Comparison of ENCODE assay signal across 8 cellular contexts in genomic region chr19:14059093-14059480, GRCh38. TPM values are rescaled to one million over a fixed set of nuclear protein-coding genes. Genes with fewer than 3 reads are reported as not detected.
DNase-seq lines count a peak whose midpoint lies in the region; ATAC-seq, FAIRE-seq and TF ChIP-seq lines count a peak whose summit lies in the region.

No MANE protein-coding gene starts in this region.

- H3K9ac ChIP-seq in HepG2 (ENCODE audit: insufficient read depth, low read depth, low read length) = no peak overlapping the region

- TF ChIP-seq POLR2A in HepG2 (IDR thresholded peaks at IDR 0.05; ENCODE audit: insufficient read depth in 1 of 2, low read depth in 2 of 2, low read length in 2 of 2) = no peak

- CTCF ChIA-PET in HepG2 (lab: Yijun Ruan, JAX; ENCODE audit: low intra/inter-chr PET ratio, low total read pairs) = interaction anchor here (2.3 kb wide), 1 partner anchor 14 kb away, joined by 15 read pairs; the partner anchor contains the start of gene MISP3

- H2AFZ ChIP-seq in HepG2 (ENCODE audit: low read length) = no peak overlapping the region

- no peaks in the 10 kb centered on the region for H3K27me3 ChIP-seq in HepG2 (ENCODE audit: control insufficient read depth in 1 of 2, insufficient read depth in 2 of 2, low read length in 2 of 2)

- peaks cover 39% of the 10 kb centered on the region for H3K4me1 ChIP-seq in HepG2 (ENCODE audit: insufficient read depth, low read length)

- ATAC-seq in HepG2 = no peak
- no peak for ATAC-seq in GM21619 (IDR thresholded peaks at IDR 0.05; ENCODE audit: unreplicated experiment)

- no peak overlapping the region for H3K4me3 ChIP-seq in AG10803 (ENCODE audit: low read length)
- H3K4me3 ChIP-seq in LNCaP clone FGC (ENCODE audit: low read depth, low read length) = no peak overlapping the region
- no peak overlapping the region for H3K4me3 ChIP-seq in HepG2 (replicated peaks in 1 of 3; ENCODE audit: insufficient read depth in 1 of 3, low read depth in 2 of 3, low read length in 3 of 3)

- TF ChIP-seq RAD21 in HepG2 (CRISPR knock-in tag; IDR thresholded peaks at IDR 0.05) = no peak

- 62% methylated on average over 15 of the region's 15 CpGs for WGBS in HepG2 (ENCODE audit: low lambda C conversion rate)

- in situ Hi-C loops in HepG2 (cut with HindIII; ENCODE audit: extremely low pct_ligation_motif_present, low pct_unique_long_range_greater_than_20kb) (loop anchor here (25.0 kb wide), 1 partner anchor 297 kb away; the partner anchor contains the start of genes C19orf53 and MRI1), G401 (cut with HindIII; ENCODE audit: low sequenced_read_pairs) (no loop called here)

- H3K4me2 ChIP-seq in HepG2 (ENCODE audit: low read depth, low read length) = no peak overlapping the region

- H3K36me3 ChIP-seq in HepG2 (replicated peaks in 1 of 2; ENCODE audit: control insufficient read depth in 1 of 2, insufficient read depth in 2 of 2, low read length in 2 of 2) = no peaks in the 10 kb centered on the region

- intact Hi-C loops in HepG2 (cut with micrococcal nuclease; ENCODE audit: unreplicated experiment) = no loop called here
- intact Hi-C loops in posterior vena cava (cut with DNase I) = no loop called here

- TF ChIP-seq EP300 in HepG2 (IDR thresholded peaks at IDR 0.05; ENCODE audit: low read depth in 2 of 2, low read length in 2 of 2) = no peak
- TF ChIP-seq EP300 in HepG2 (CRISPR knock-in tag; IDR thresholded peaks at IDR 0.05; ENCODE audit: borderline replicate concordance) = no peak

- H3K79me2 ChIP-seq in HepG2 (ENCODE audit: insufficient read depth, low read length) = no peaks in the 10 kb centered on the region

- no TSS peak for BruUV-seq in HepG2 (replicated peaks; lab: Mats Ljungman, UMichigan)

- peak overlapping the region; percentile 81 for H3K27ac ChIP-seq in HepG2 (ENCODE audit: extremely low read length, insufficient read depth, low read length)

- no peaks in the 10 kb centered on the region for H4K20me1 ChIP-seq in HepG2 (ENCODE audit: insufficient read depth, low read length)

- DNase-seq in AG10803 (ENCODE audit: low read depth) (no peak), LNCaP clone FGC (ENCODE audit: low read depth) (no peak), HepG2 (ENCODE audit: low spot score) (no peak), NCI-H226 (no peak), G401 (ENCODE audit: low spot score) (no peak), posterior vena cava (ENCODE audit: low spot score) (no peak)
- DNase-seq in activated naive CD4-positive, alpha-beta T cell treated with Interleukin-2 at 50 U/mL for 16 hours = peak; percentile 56

- TF ChIP-seq CTCF in AG10803 (conservative IDR thresholded peaks at IDR 0.05; ENCODE audit: low read length) = peak; percentile 64
- TF ChIP-seq CTCF in LNCaP clone FGC (IDR thresholded peaks at IDR 0.05; ENCODE audit: control insufficient read depth, extremely low read depth, insufficient read depth) = peak; percentile 58
- peak; percentile 68 for TF ChIP-seq CTCF in HepG2 (CRISPR knock-in tag; IDR thresholded peaks at IDR 0.05)

- POLR2A ChIA-PET in HepG2 (lab: Yijun Ruan, JAX) = interaction anchor here (1.2 to 5.7 kb wide), 6 partner anchors 8 to 52 kb away, joined by 3 to 62 read pairs (median 4); partner anchors contain the start of genes MISP3 and RFX1

- no peaks in the 10 kb centered on the region for H3K9me3 ChIP-seq in HepG2 (ENCODE audit: low read length)

- no peak for FAIRE-seq in HepG2 (lab: Jason Lieb, UNC)

RNA-seq across cellular contexts. Expression of gene PALM3, which starts 2.8 kb away (rescaled TPM):
- total RNA-seq in HepG2 (2016; rRNA removed; fragmentation: Illumina TruSeq; extraction: Trizol) (2.4 and 2.5 TPM in 2 replicates), posterior vena cava (under 1 TPM in 1 of 2 donors, not detected in 1; 0.74 TPM)
- total RNA-seq in HepG2 (2016; cell fraction: cytosol; rRNA removed; fragmentation: Illumina TruSeq; extraction: Trizol; ENCODE audit: low read depth) = 0.20 and 0.26 TPM in 2 replicates
- total RNA-seq in HepG2 (2016; cell fraction: insoluble cytoplasmic fraction; rRNA removed; fragmentation: Illumina TruSeq; extraction: Trizol) = 1.6 and 3.8 TPM in 2 replicates
- total RNA-seq in HepG2 (2016; cell fraction: membrane; rRNA removed; fragmentation: Illumina TruSeq; extraction: Trizol) = 0.87 and 1.2 TPM in 2 replicates
- 1.1 and 2.3 TPM in 2 replicates for total RNA-seq in HepG2 (2016; cell fraction: nucleus; rRNA removed; fragmentation: Illumina TruSeq; extraction: Trizol)
- 0.79 and 1.0 TPM in 2 replicates for polyA plus RNA-seq in HepG2 (2011; rRNA removed)
- 0.29 and 0.46 TPM in 2 replicates for polyA plus RNA-seq in HepG2 (2011; cell fraction: cytosol; rRNA removed)
- 2.5 and 3.9 TPM in 2 replicates for polyA plus RNA-seq in HepG2 (2011; cell fraction: nucleus; rRNA removed)
- 2.2 and 2.4 TPM in 2 replicates for polyA plus RNA-seq in HepG2 (2012)
- polyA plus RNA-seq in HepG2 (2016; cell fraction: cytosol; fragmentation: Illumina TruSeq; extraction: Trizol; ENCODE audit: low read depth) = 0.37 and 0.50 TPM in 2 replicates
- polyA plus RNA-seq in HepG2 (2016; cell fraction: insoluble cytoplasmic fraction; fragmentation: Illumina TruSeq; extraction: Trizol; ENCODE audit: low read depth) = 4.3 and 4.7 TPM in 2 replicates
- polyA plus RNA-seq in HepG2 (2016; cell fraction: membrane; fragmentation: Illumina TruSeq; extraction: Trizol; ENCODE audit: low read depth) = 0.80 and 1.7 TPM in 2 replicates
- polyA plus RNA-seq in HepG2 (2016; cell fraction: nucleus; fragmentation: Illumina TruSeq; extraction: Trizol; ENCODE audit: insufficient read depth, low read depth) = 10.3 and 11.9 TPM in 2 replicates
- 0.62 TPM in 1 of 2 replicates, not detected in the other for polyA minus RNA-seq in HepG2 (2011; rRNA and poly(A)+ RNA removed; ENCODE audit: low replicate concordance)
- polyA minus RNA-seq in HepG2 (2011; cell fraction: cytosol; rRNA and poly(A)+ RNA removed) = not detected in 2 replicates
- 0.25 and 0.39 TPM in 2 replicates for polyA minus RNA-seq in HepG2 (2011; cell fraction: nucleus; rRNA and poly(A)+ RNA removed)
- total RNA-seq in G401 (2014; rRNA removed; shearing (Covaris generic)) = 14.8 and 23.1 TPM in 2 replicates

RNA-seq across cellular contexts. Expression of gene MISP3, which starts 13.5 kb away (rescaled TPM):
- total RNA-seq in HepG2 (2016; rRNA removed; fragmentation: Illumina TruSeq; extraction: Trizol) (5.2 and 5.4 TPM in 2 replicates), posterior vena cava (1 to 10 TPM; 1.0 to 1.4 TPM)
- total RNA-seq in HepG2 (2016; cell fraction: cytosol; rRNA removed; fragmentation: Illumina TruSeq; extraction: Trizol; ENCODE audit: low read depth) = 2.1 and 3.4 TPM in 2 replicates
- 3.9 and 5.8 TPM in 2 replicates for total RNA-seq in HepG2 (2016; cell fraction: insoluble cytoplasmic fraction; rRNA removed; fragmentation: Illumina TruSeq; extraction: Trizol)
- 2.8 and 4.8 TPM in 2 replicates for total RNA-seq in HepG2 (2016; cell fraction: membrane; rRNA removed; fragmentation: Illumina TruSeq; extraction: Trizol)
- total RNA-seq in HepG2 (2016; cell fraction: nucleus; rRNA removed; fragmentation: Illumina TruSeq; extraction: Trizol) = 3.2 and 5.3 TPM in 2 replicates
- 2.5 and 3.4 TPM in 2 replicates for polyA plus RNA-seq in HepG2 (2011; rRNA removed)
- 1.6 and 2.3 TPM in 2 replicates for polyA plus RNA-seq in HepG2 (2011; cell fraction: cytosol; rRNA removed)
- polyA plus RNA-seq in HepG2 (2011; cell fraction: nucleus; rRNA removed) = 13.3 and 13.7 TPM in 2 replicates
- polyA plus RNA-seq in HepG2 (2012) = 5.5 and 5.6 TPM in 2 replicates
- 2.9 and 4.0 TPM in 2 replicates for polyA plus RNA-seq in HepG2 (2016; cell fraction: cytosol; fragmentation: Illumina TruSeq; extraction: Trizol; ENCODE audit: low read depth)
- 7.1 and 9.0 TPM in 2 replicates for polyA plus RNA-seq in HepG2 (2016; cell fraction: insoluble cytoplasmic fraction; fragmentation: Illumina TruSeq; extraction: Trizol; ENCODE audit: low read depth)
- polyA plus RNA-seq in HepG2 (2016; cell fraction: membrane; fragmentation: Illumina TruSeq; extraction: Trizol; ENCODE audit: low read depth) = 3.4 and 4.4 TPM in 2 replicates
- polyA plus RNA-seq in HepG2 (2016; cell fraction: nucleus; fragmentation: Illumina TruSeq; extraction: Trizol; ENCODE audit: insufficient read depth, low read depth) = 11.3 and 12.7 TPM in 2 replicates
- polyA minus RNA-seq in HepG2 (2011; rRNA and poly(A)+ RNA removed; ENCODE audit: low replicate concordance) = 0.12 and 1.1 TPM in 2 replicates
- polyA minus RNA-seq in HepG2 (2011; cell fraction: cytosol; rRNA and poly(A)+ RNA removed) = 0.79 and 1.1 TPM in 2 replicates
- 1.1 and 1.3 TPM in 2 replicates for polyA minus RNA-seq in HepG2 (2011; cell fraction: nucleus; rRNA and poly(A)+ RNA removed)
- total RNA-seq in G401 (2014; rRNA removed; shearing (Covaris generic)) = 2.8 and 4.6 TPM in 2 replicates

RNA-seq across cellular contexts. Expression of gene C19orf67, which starts 26.5 kb away (rescaled TPM):
- 0.11 TPM in 1 of 2 replicates, not detected in the other for total RNA-seq in HepG2 (2016; rRNA removed; fragmentation: Illumina TruSeq; extraction: Trizol)
- not detected in 2 replicates for total RNA-seq in HepG2 (2016; cell fraction: cytosol; rRNA removed; fragmentation: Illumina TruSeq; extraction: Trizol; ENCODE audit: low read depth)
- total RNA-seq in HepG2 (2016; cell fraction: insoluble cytoplasmic fraction; rRNA removed; fragmentation: Illumina TruSeq; extraction: Trizol) = not detected in 2 replicates
- total RNA-seq in HepG2 (2016; cell fraction: membrane; rRNA removed; fragmentation: Illumina TruSeq; extraction: Trizol) = not detected in 2 replicates
- total RNA-seq in HepG2 (2016; cell fraction: nucleus; rRNA removed; fragmentation: Illumina TruSeq; extraction: Trizol) = 0.66 TPM in 1 of 2 replicates, not detected in the other
- polyA plus RNA-seq in HepG2 (2011; rRNA removed) = 0.32 and 0.69 TPM in 2 replicates
- 0.22 and 0.56 TPM in 2 replicates for polyA plus RNA-seq in HepG2 (2011; cell fraction: cytosol; rRNA removed)
- 3.7 and 5.8 TPM in 2 replicates for polyA plus RNA-seq in HepG2 (2011; cell fraction: nucleus; rRNA removed)
- polyA plus RNA-seq in HepG2 (2012) = 0.12 and 0.36 TPM in 2 replicates
- polyA plus RNA-seq in HepG2 (2016; cell fraction: cytosol; fragmentation: Illumina TruSeq; extraction: Trizol; ENCODE audit: low read depth) = not detected in 2 replicates
- polyA plus RNA-seq in HepG2 (2016; cell fraction: insoluble cytoplasmic fraction; fragmentation: Illumina TruSeq; extraction: Trizol; ENCODE audit: low read depth) = not detected in 2 replicates
- not detected in 2 replicates for polyA plus RNA-seq in HepG2 (2016; cell fraction: membrane; fragmentation: Illumina TruSeq; extraction: Trizol; ENCODE audit: low read depth)
- polyA plus RNA-seq in HepG2 (2016; cell fraction: nucleus; fragmentation: Illumina TruSeq; extraction: Trizol; ENCODE audit: insufficient read depth, low read depth) = not detected in 2 replicates
- 0.21 and 0.56 TPM in 2 replicates for polyA minus RNA-seq in HepG2 (2011; rRNA and poly(A)+ RNA removed; ENCODE audit: low replicate concordance)
- 0.40 TPM in 1 of 2 replicates, not detected in the other for polyA minus RNA-seq in HepG2 (2011; cell fraction: cytosol; rRNA and poly(A)+ RNA removed)
- polyA minus RNA-seq in HepG2 (2011; cell fraction: nucleus; rRNA and poly(A)+ RNA removed) = 1.0 and 1.1 TPM in 2 replicates
- total RNA-seq in G401 (2014; rRNA removed; shearing (Covaris generic)) = not detected in 2 replicates
- not detected for total RNA-seq in posterior vena cava

RNA-seq across cellular contexts. Expression of gene IL27RA, which starts 27.5 kb away (rescaled TPM):
- total RNA-seq in HepG2 (2016; rRNA removed; fragmentation: Illumina TruSeq; extraction: Trizol) (3.4 and 8.1 TPM in 2 replicates), posterior vena cava (1 to 10 TPM; 3.6 to 5.3 TPM)
- 1.0 and 1.4 TPM in 2 replicates for total RNA-seq in HepG2 (2016; cell fraction: cytosol; rRNA removed; fragmentation: Illumina TruSeq; extraction: Trizol; ENCODE audit: low read depth)
- total RNA-seq in HepG2 (2016; cell fraction: insoluble cytoplasmic fraction; rRNA removed; fragmentation: Illumina TruSeq; extraction: Trizol) = 3.0 and 8.3 TPM in 2 replicates
- 2.5 and 2.7 TPM in 2 replicates for total RNA-seq in HepG2 (2016; cell fraction: membrane; rRNA removed; fragmentation: Illumina TruSeq; extraction: Trizol)
- 6.3 and 7.8 TPM in 2 replicates for total RNA-seq in HepG2 (2016; cell fraction: nucleus; rRNA removed; fragmentation: Illumina TruSeq; extraction: Trizol)
- polyA plus RNA-seq in HepG2 (2011; rRNA removed) = 3.5 and 5.4 TPM in 2 replicates
- 3.1 and 3.5 TPM in 2 replicates for polyA plus RNA-seq in HepG2 (2011; cell fraction: cytosol; rRNA removed)
- polyA plus RNA-seq in HepG2 (2011; cell fraction: nucleus; rRNA removed) = 2.7 and 3.5 TPM in 2 replicates
- 1.8 and 3.6 TPM in 2 replicates for polyA plus RNA-seq in HepG2 (2012)
- 0.75 and 0.87 TPM in 2 replicates for polyA plus RNA-seq in HepG2 (2016; cell fraction: cytosol; fragmentation: Illumina TruSeq; extraction: Trizol; ENCODE audit: low read depth)
- polyA plus RNA-seq in HepG2 (2016; cell fraction: insoluble cytoplasmic fraction; fragmentation: Illumina TruSeq; extraction: Trizol; ENCODE audit: low read depth) = 2.7 and 3.1 TPM in 2 replicates
- polyA plus RNA-seq in HepG2 (2016; cell fraction: membrane; fragmentation: Illumina TruSeq; extraction: Trizol; ENCODE audit: low read depth) = 1.7 and 2.1 TPM in 2 replicates
- 10.9 and 11.1 TPM in 2 replicates for polyA plus RNA-seq in HepG2 (2016; cell fraction: nucleus; fragmentation: Illumina TruSeq; extraction: Trizol; ENCODE audit: insufficient read depth, low read depth)
- 5.4 and 21.7 TPM in 2 replicates for polyA minus RNA-seq in HepG2 (2011; rRNA and poly(A)+ RNA removed; ENCODE audit: low replicate concordance)
- polyA minus RNA-seq in HepG2 (2011; cell fraction: cytosol; rRNA and poly(A)+ RNA removed) = 1.9 and 2.9 TPM in 2 replicates
- 1.1 and 1.3 TPM in 2 replicates for polyA minus RNA-seq in HepG2 (2011; cell fraction: nucleus; rRNA and poly(A)+ RNA removed)
- total RNA-seq in G401 (2014; rRNA removed; shearing (Covaris generic)) = 28.1 and 32.5 TPM in 2 replicates

RNA-seq across cellular contexts. Expression of gene RLN3, which starts 31.1 kb away (rescaled TPM):
- total RNA-seq in HepG2 (2016; rRNA removed; fragmentation: Illumina TruSeq; extraction: Trizol) = not detected in 2 replicates
- total RNA-seq in HepG2 (2016; cell fraction: cytosol; rRNA removed; fragmentation: Illumina TruSeq; extraction: Trizol; ENCODE audit: low read depth) = not detected in 2 replicates
- not detected in 2 replicates for total RNA-seq in HepG2 (2016; cell fraction: insoluble cytoplasmic fraction; rRNA removed; fragmentation: Illumina TruSeq; extraction: Trizol)
- not detected in 2 replicates for total RNA-seq in HepG2 (2016; cell fraction: membrane; rRNA removed; fragmentation: Illumina TruSeq; extraction: Trizol)
- total RNA-seq in HepG2 (2016; cell fraction: nucleus; rRNA removed; fragmentation: Illumina TruSeq; extraction: Trizol) = not detected in 2 replicates
- polyA plus RNA-seq in HepG2 (2011; rRNA removed) = not detected in 2 replicates
- not detected in 2 replicates for polyA plus RNA-seq in HepG2 (2011; cell fraction: cytosol; rRNA removed)
- not detected in 2 replicates for polyA plus RNA-seq in HepG2 (2011; cell fraction: nucleus; rRNA removed)
- polyA plus RNA-seq in HepG2 (2012) = not detected in 2 replicates
- not detected in 2 replicates for polyA plus RNA-seq in HepG2 (2016; cell fraction: cytosol; fragmentation: Illumina TruSeq; extraction: Trizol; ENCODE audit: low read depth)
- not detected in 2 replicates for polyA plus RNA-seq in HepG2 (2016; cell fraction: insoluble cytoplasmic fraction; fragmentation: Illumina TruSeq; extraction: Trizol; ENCODE audit: low read depth)
- polyA plus RNA-seq in HepG2 (2016; cell fraction: membrane; fragmentation: Illumina TruSeq; extraction: Trizol; ENCODE audit: low read depth) = not detected in 2 replicates
- polyA plus RNA-seq in HepG2 (2016; cell fraction: nucleus; fragmentation: Illumina TruSeq; extraction: Trizol; ENCODE audit: insufficient read depth, low read depth) = not detected in 2 replicates
- not detected in 2 replicates for polyA minus RNA-seq in HepG2 (2011; rRNA and poly(A)+ RNA removed; ENCODE audit: low replicate concordance)
- not detected in 2 replicates for polyA minus RNA-seq in HepG2 (2011; cell fraction: cytosol; rRNA and poly(A)+ RNA removed)
- not detected in 2 replicates for polyA minus RNA-seq in HepG2 (2011; cell fraction: nucleus; rRNA and poly(A)+ RNA removed)
- not detected in 2 replicates for total RNA-seq in G401 (2014; rRNA removed; shearing (Covaris generic))
- total RNA-seq in posterior vena cava = not detected
